In the genomic region with DNA sequence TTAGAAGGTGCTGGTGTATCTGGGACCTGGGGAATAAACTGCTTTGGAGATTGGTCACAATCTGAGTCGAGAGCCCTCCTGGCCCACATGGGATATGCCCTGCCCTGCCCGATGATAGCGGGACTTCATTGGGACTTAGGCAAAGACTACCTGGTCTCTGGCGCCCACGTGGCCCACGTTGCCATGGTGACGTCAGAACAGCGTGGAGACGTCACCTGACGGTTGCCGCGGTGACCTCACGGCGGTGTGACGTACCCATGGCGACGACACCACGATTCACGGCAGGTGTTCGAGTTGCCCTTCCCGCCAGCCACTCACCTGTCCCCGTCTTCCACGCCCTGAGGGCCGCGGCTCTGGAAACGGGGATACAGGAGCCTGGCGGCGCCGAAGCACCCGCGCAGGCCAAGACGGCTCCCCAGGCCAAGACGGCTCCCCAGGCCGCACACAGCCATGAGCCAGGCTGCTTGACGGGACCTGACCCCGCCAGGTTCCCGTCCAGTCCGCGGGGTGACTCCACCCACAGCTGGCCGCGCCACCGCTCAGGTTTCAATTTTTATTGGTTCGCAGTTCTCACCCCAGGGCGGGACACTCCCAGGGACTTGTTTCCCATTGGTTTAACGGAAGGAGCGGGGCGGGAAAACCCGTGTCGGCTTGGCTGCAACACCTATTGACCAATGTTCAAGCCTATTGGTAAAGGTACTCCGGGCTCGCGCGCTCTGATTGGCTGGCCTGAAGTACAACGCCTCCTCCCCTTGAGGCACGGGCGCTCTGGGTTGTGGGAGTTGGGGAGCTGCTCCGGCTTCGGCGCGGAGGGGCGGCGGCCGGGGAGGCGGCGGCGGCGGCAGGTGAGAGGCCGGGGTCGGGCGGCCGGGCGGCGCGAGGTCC, we compare ENCODE assay signal across 8 cellular contexts. TPM values are rescaled to one million over a fixed set of nuclear protein-coding genes. Genes with fewer than 3 reads are reported as not detected.
DNase-seq lines count a peak whose midpoint lies in the region; ATAC-seq and TF ChIP-seq lines count a peak whose summit lies in the region.

A gene (minus strand): TSS at position 476 of the 885 bp plus-strand sequence. CDS start 24 bp downstream, at position 452.
A gene (plus strand): TSS at position 766 of the 885 bp plus-strand sequence. CDS start 1,029 bp downstream, outside the sequence.

- no peak for TF ChIP-seq CTCF in activated B cell treated with CpG ODN at 0.5 μM for 24 hours (IDR thresholded peaks at IDR 0.05)

- peaks cover 25% of the 10 kb centered on the region for H3K4me1 Mint-ChIP-seq in activated B cell treated with CpG ODN at 0.5 μM for 24 hours
- H3K4me1 Mint-ChIP-seq in immature natural killer cell = peaks cover 26 to 39% of the 10 kb centered on the region in 2 donors

- TF ChIP-seq POLR2A in GM18951 (IDR thresholded peaks at IDR 0.05; ENCODE audit: extremely low read depth, insufficient read depth, insufficient read length) = peak; percentile 87

- POLR2A ChIA-PET in activated B cell treated with CpG ODN at 0.5 μM for 24 hours (lab: Charles Lee) = interaction anchor here (0.6 to 1.5 kb wide), 5 partner anchors 11 to 147 kb away, joined by 3 to 6 read pairs (median 5); a partner anchor contains a TSS

- H3K27me3 Mint-ChIP-seq in activated B cell treated with CpG ODN at 0.5 μM for 24 hours (no peaks in the 10 kb centered on the region), immature natural killer cell (ENCODE audit: low read depth in 3 of 3) (peaks cover 7 to 10% (median 8%) of the 10 kb centered on the region in 3 donors)

- ATAC-seq in HG03196 (IDR thresholded peaks at IDR 0.05; ENCODE audit: unreplicated experiment) (peak; percentile 92), activated B cell treated with CpG ODN at 0.5 μM for 24 hours (ENCODE audit: low read depth) (peak; percentile 94)

- H3K36me3 Mint-ChIP-seq in activated B cell treated with CpG ODN at 0.5 μM for 24 hours (ENCODE audit: low read depth) (peaks cover 59% of the 10 kb centered on the region), immature natural killer cell (peaks cover 10 to 23% (median 16%) of the 10 kb centered on the region in 3 donors)

- H3K4me3 Mint-ChIP-seq in activated B cell treated with CpG ODN at 0.5 μM for 24 hours (peak within 1 kb of the TSS; percentile 93), immature natural killer cell (peak within 1 kb of the TSS; percentile 91 to 98 (median 95))

- intact Hi-C loops in activated B cell treated with CpG ODN at 0.5 μM for 24 hours (cut with micrococcal nuclease) = loop anchor here (1.0 to 10.0 kb wide), 9 partner anchors 96 to 1811 kb away; a partner anchor contains a TSS

- DNase-seq in AG08395 (ENCODE audit: low spot score) = peak; percentile 100
- peak; percentile 100 for DNase-seq in NCI-H345 (lab: John Stamatoyannopoulos, UW)
- peak; percentile 92 for DNase-seq in activated B cell treated with CpG ODN at 0.5 μM for 24 hours
- DNase-seq in caudate nucleus (lab: John Stamatoyannopoulos, UW) = peak; percentile 88 to 100 (median 98)
- DNase-seq in immature natural killer cell = peak; percentile 99
- DNase-seq in smooth muscle cell of the brain vasculature (ENCODE audit: low read depth, low spot score) = peak; percentile 98

- H3K9me3 Mint-ChIP-seq in activated B cell treated with CpG ODN at 0.5 μM for 24 hours (no peaks in the 10 kb centered on the region), immature natural killer cell (no peaks in the 10 kb centered on the region)

- peak within 1 kb of the TSS; percentile 90 for H3K27ac Mint-ChIP-seq in activated B cell treated with CpG ODN at 0.5 μM for 24 hours
- peak within 1 kb of the TSS; percentile 93 to 97 (median 96) for H3K27ac Mint-ChIP-seq in immature natural killer cell

- in situ Hi-C loops in GM18951 (cut with MboI; ENCODE audit: low sequenced_read_pairs, unreplicated experiment) = no loop called here

- H3K27ac ChIP-seq in caudate nucleus (ENCODE audit: low read depth, low read length) = peak within 1 kb of the TSS; percentile 91

- CTCF ChIA-PET in activated B cell treated with CpG ODN at 0.5 μM for 24 hours (lab: Charles Lee) = interaction anchor here (1.3 kb wide), 3 partner anchors 24 to 201 kb away, joined by 3 to 7 read pairs (median 3); no protein-coding TSS in a partner anchor

RNA-seq across cellular contexts. Expression of the first gene that starts in this region (rescaled TPM):
- total RNA-seq in activated B cell treated with CpG ODN at 0.5 μM for 24 hours = 62.8 and 63.3 TPM in 2 replicates
- 10 to 100 TPM; 25.6 to 61.6 (median 59.0) TPM for polyA plus RNA-seq in immature natural killer cell

RNA-seq across cellular contexts. Expression of the second gene that starts in this region (rescaled TPM):
- total RNA-seq in activated B cell treated with CpG ODN at 0.5 μM for 24 hours = 28.5 and 30.3 TPM in 2 replicates
- polyA plus RNA-seq in immature natural killer cell = 1 to 10 TPM; 3.4 to 4.9 (median 4.2) TPM

Comparison
In these comparisons a context has a peak if more than half of its experiments do, and no peak if none do; other contexts are left out.
1. Peak in every context shown above with its lines: DNase-seq, ATAC-seq and H3K27ac ChIP-seq.